1 cellular context compared by ENCODE assay signal in genomic region chr2:67923696-67924095, GRCh38.
TF ChIP-seq lines count a peak whose summit lies in the region.

No MANE protein-coding gene starts in this region.

TF ChIP-seq in WTC11, 78 proteins besides CTCF, POLR2A, EP300 and RAD21 (continued from another document):
- TF ChIP-seq, protein P1, sequence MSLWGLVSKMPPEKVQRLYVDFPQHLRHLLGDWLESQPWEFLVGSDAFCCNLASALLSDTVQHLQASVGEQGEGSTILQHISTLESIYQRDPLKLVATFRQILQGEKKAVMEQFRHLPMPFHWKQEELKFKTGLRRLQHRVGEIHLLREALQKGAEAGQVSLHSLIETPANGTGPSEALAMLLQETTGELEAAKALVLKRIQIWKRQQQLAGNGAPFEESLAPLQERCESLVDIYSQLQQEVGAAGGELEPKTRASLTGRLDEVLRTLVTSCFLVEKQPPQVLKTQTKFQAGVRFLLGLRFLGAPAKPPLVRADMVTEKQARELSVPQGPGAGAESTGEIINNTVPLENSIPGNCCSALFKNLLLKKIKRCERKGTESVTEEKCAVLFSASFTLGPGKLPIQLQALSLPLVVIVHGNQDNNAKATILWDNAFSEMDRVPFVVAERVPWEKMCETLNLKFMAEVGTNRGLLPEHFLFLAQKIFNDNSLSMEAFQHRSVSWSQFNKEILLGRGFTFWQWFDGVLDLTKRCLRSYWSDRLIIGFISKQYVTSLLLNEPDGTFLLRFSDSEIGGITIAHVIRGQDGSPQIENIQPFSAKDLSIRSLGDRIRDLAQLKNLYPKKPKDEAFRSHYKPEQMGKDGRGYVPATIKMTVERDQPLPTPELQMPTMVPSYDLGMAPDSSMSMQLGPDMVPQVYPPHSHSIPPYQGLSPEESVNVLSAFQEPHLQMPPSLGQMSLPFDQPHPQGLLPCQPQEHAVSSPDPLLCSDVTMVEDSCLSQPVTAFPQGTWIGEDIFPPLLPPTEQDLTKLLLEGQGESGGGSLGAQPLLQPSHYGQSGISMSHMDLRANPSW (CRISPR knock-in tag; conservative IDR thresholded peaks at IDR 0.05; ENCODE audit: low read depth): no peak
